13 cellular contexts compared by ENCODE assay signal in the genomic region with DNA sequence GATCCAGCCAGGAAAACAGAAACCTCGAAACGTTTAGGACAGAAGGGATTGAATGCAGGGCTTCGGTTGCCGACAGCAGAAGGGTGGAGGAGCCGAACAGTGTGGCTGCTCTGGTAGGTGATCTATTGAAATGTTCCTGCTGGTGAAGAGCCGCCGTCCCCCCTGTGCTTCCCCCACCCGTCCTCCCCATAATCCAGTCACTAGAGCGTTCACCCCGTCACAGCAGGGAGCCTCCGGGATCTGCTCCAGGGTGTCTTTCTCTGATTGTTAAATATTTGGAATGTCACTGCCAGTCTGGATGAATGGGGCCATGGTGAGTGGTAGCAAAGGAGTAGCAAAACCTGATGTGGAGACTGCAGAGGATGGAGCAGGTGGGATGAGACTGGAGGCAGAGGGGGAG.
"Had no signal": no experiment of that assay in that cellular context is flagged by ENCODE, and none has a peak within 500 bp of the region (broad histone marks: within the 10 kb centered on the region; RNA-seq: fewer than 3 reads in every experiment).

No MANE protein-coding gene starts in this region.

- FAIRE-seq: keratinocyte had no signal

- DNase-seq: activated CD4-positive, alpha-beta T cell treated with anti-CD3 and anti-CD28 coated beads for 48 hours; activated effector memory CD4-positive, alpha-beta T cell treated with Interleukin-2 at 50 U/mL for 16 hours; body of pancreas; cortex of kidney; effector memory CD4-positive, alpha-beta T cell; gastrocnemius medialis; heart right ventricle; left ventricle myocardium inferior; stimulated activated CD4-positive, alpha-beta T cell treated with anti-CD3 and anti-CD28 coated beads, Interleukin-2, amount 100 ng/mL, for 48 hours; stimulated activated naive CD8-positive, alpha-beta T cell treated with anti-CD3 and anti-CD28 coated beads, Interleukin-15, Interleukin-2, amounts not matched to agents 100 U/mL and 50 U/mL, for 24 hours; T1000; upper lobe of right lung had no signal
